11 cellular contexts compared by ENCODE assay signal in the genomic region with DNA sequence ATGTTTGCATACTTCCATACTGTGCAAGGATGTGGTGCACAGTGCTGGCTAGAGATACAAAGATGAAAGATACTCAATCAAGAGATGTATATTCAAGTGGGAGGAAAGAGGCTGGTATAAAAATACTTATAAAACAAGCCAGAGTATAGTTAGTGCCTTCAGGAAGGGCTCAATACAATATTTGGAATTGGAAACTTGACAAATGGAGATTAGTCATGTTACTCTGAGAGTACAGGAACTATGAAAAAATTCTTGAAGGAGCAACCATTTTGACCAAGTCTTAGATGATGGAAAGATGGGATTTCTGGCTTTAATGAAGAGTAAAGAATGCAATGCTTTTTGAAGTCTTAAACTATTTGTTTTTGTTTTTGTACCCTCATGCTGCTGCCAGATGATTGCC.
"Had no signal": no experiment of that assay in that cellular context is flagged by ENCODE, and none has a peak within 500 bp of the region (broad histone marks: within the 10 kb centered on the region; RNA-seq: fewer than 3 reads in every experiment).

No MANE protein-coding gene starts in this region.

- H3K36me3 ChIP-seq: breast epithelium, esophagus squamous epithelium, tibial nerve had no signal

- H3K27ac ChIP-seq: breast epithelium, esophagus squamous epithelium, hepatocyte, tibial nerve had no signal

- H3K9me3 Mint-ChIP-seq: activated T-cell treated with anti-CD3 and anti-CD28 coated beads, Interleukin-2, amount 50 U/mL, for 4 hours had no signal

- H3K4me2 ChIP-seq: hepatocyte had no signal

- H3K4me3 Mint-ChIP-seq: activated T-cell treated with anti-CD3 and anti-CD28 coated beads, Interleukin-2, amount 50 U/mL, for 4 hours had no signal

- ATAC-seq: activated naive CD4-positive, alpha-beta T cell treated with anti-CD3 and anti-CD28 coated beads, Interleukin-2, amount 50 U/mL, for 72 hours; activated T-cell treated with anti-CD3 and anti-CD28 coated beads, Interleukin-2, amount 50 U/mL, for 4 hours had no signal

- DNase-seq: activated CD4-positive, CD25-positive, alpha-beta regulatory T cell; activated effector memory CD4-positive, alpha-beta T cell treated with anti-CD3 and anti-CD28 coated beads, Interleukin-2, amount 50 U/mL, for 16 hours; activated T-cell treated with anti-CD3 and anti-CD28 coated beads, Interleukin-2, amount 50 U/mL, for 4 hours; amniotic stem cell; esophagus squamous epithelium; midbrain; small intestine had no signal

- FAIRE-seq: small intestine had no signal

- H3K27me3 ChIP-seq: breast epithelium, esophagus squamous epithelium, hepatocyte, tibial nerve had no signal

- H3K4me3 ChIP-seq: breast epithelium, esophagus squamous epithelium, hepatocyte, tibial nerve had no signal

- H3K9me3 ChIP-seq: breast epithelium, esophagus squamous epithelium had no signal

- H3K4me1 ChIP-seq: breast epithelium had no signal

- H3K27ac Mint-ChIP-seq: activated naive CD4-positive, alpha-beta T cell treated with anti-CD3 and anti-CD28 coated beads, Interleukin-2, amount 50 U/mL, for 72 hours had no signal

- H2AFZ ChIP-seq: hepatocyte had no signal
